8 cellular contexts compared by ENCODE assay signal in the genomic region with DNA sequence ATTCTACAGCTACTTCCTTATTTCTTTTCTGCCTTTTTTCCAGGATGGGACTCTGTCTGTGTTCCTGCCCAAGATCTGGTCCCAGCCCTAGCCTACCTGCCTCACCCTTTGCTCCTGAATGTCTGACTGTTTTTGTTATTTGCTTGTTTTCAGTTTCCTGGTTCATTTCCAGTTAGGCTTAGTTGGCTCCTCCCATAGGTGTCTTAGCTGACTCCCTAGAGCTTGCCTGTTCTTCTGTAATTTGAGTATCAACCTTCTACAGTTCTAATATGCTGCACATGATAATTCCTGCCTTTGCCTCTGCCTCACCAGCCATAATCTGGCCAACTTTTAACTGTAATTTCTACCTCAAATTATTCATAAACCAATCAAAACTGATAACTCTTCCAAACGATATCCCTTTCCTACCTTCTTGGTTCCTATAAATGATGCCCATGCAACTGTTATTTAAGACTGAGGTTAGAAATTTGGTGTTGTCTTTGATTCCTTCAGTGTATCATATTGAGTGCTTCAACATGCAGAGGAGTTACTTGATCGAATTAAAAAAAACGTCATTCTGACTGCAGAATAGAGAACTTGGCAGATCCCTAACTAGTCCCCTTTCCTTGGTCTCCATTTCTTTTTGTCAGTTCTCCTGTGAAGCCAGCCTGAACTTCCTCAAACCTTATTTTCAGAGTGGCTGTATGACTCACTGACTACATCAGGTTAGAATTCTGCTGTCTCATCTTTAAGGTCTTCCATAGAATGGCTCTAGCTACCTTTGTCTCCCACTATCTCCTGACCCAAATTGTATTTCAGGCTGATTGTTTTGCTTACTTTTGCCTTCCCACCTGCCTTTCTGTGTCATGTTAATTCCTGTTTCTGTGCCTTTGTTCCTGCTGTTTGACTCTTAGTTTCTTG. TPM values are rescaled to one million over a fixed set of nuclear protein-coding genes. Genes with fewer than 3 reads are reported as not detected.
DNase-seq lines count a peak whose midpoint lies in the region; ATAC-seq and TF ChIP-seq lines count a peak whose summit lies in the region.

No MANE protein-coding gene starts in this region.

- no peak for TF ChIP-seq EP300 in suprapubic skin (IDR thresholded peaks at IDR 0.05)

- H3K4me3 ChIP-seq in Loucy (ENCODE audit: low read length, poor library complexity, severe bottlenecking), result peak overlapping the region; percentile 39
- H3K4me3 ChIP-seq in iPS-15b (ENCODE audit: low read depth, low read length), result no peak overlapping the region
- H3K4me3 ChIP-seq in suprapubic skin, result no peak overlapping the region

- H3K9me3 ChIP-seq in Loucy (ENCODE audit: insufficient read depth, low read depth, low read length) (no peaks in the 10 kb centered on the region), iPS-15b (ENCODE audit: control insufficient read depth, insufficient read depth, low read length) (no peaks in the 10 kb centered on the region), suprapubic skin (no peaks in the 10 kb centered on the region)

- no peaks in the 10 kb centered on the region for H3F3A ChIP-seq in Loucy (ENCODE audit: low read depth)

- TF ChIP-seq POLR2A in suprapubic skin (IDR thresholded peaks at IDR 0.05), result no peak

- DNase-seq in ELR (ENCODE audit: low read depth) (peak; percentile 72), suprapubic skin (ENCODE audit: low spot score in 2 of 2) (peak in 1 of 2 donors; percentile 37)
- DNase-seq in activated CD8-positive, alpha-beta T cell treated with anti-CD3 and anti-CD28 coated beads for 36 hours, result no peak

- peaks cover 65% of the 10 kb centered on the region for H3K79me2 ChIP-seq in Loucy (ENCODE audit: insufficient read depth, low read length)

- H3K27ac Mint-ChIP-seq in activated CD8-positive, alpha-beta T cell treated with anti-CD3 and anti-CD28 coated beads for 36 hours, result peak overlapping the region; percentile 55

- peaks cover under 1% of the 10 kb centered on the region for H4K20me1 ChIP-seq in Loucy (ENCODE audit: insufficient read depth, low read length, poor library complexity, severe bottlenecking)

- no peaks in the 10 kb centered on the region for H3K9me3 Mint-ChIP-seq in activated CD8-positive, alpha-beta T cell treated with anti-CD3 and anti-CD28 coated beads for 36 hours

- peak overlapping the region; percentile 43 for H3K9ac ChIP-seq in Loucy (ENCODE audit: low read depth, low read length, poor library complexity, severe bottlenecking)
- peak overlapping the region; percentile 41 for H3K9ac ChIP-seq in iPS-15b (ENCODE audit: low read depth, low read length)

- peaks cover 34% of the 10 kb centered on the region for H3K4me1 ChIP-seq in Loucy (ENCODE audit: insufficient read depth, low read length, poor library complexity, severe bottlenecking)
- H3K4me1 ChIP-seq in iPS-15b (ENCODE audit: control insufficient read depth, insufficient read depth, low read length), result peaks cover 14% of the 10 kb centered on the region
- H3K4me1 ChIP-seq in suprapubic skin, result peaks cover 28% of the 10 kb centered on the region

- CTCF ChIA-PET in activated CD8-positive, alpha-beta T cell treated with anti-CD3 and anti-CD28 coated beads for 36 hours (lab: Charles Lee), result interaction anchor here (0.6 kb wide), 2 partner anchors 9 to 214 kb away, joined by 3 read pairs; no protein-coding TSS in a partner anchor

- H3K4me2 ChIP-seq in Loucy (ENCODE audit: low read depth, low read length, poor library complexity, severe bottlenecking), result peak overlapping the region; percentile 65

- peak overlapping the region; percentile 54 for H3K27ac ChIP-seq in suprapubic skin

- H3K27me3 ChIP-seq in Loucy (ENCODE audit: insufficient read depth, low read length, poor library complexity, severe bottlenecking), result no peaks in the 10 kb centered on the region
- no peaks in the 10 kb centered on the region for H3K27me3 ChIP-seq in iPS-15b (ENCODE audit: control insufficient read depth, insufficient read depth, low read length)
- H3K27me3 ChIP-seq in suprapubic skin, result no peaks in the 10 kb centered on the region

- no peak overlapping the region for H3K4me3 Mint-ChIP-seq in activated CD8-positive, alpha-beta T cell treated with anti-CD3 and anti-CD28 coated beads for 36 hours

- ATAC-seq in activated CD8-positive, alpha-beta T cell treated with anti-CD3 and anti-CD28 coated beads for 36 hours, result no peak
- ATAC-seq in GM21737 (IDR thresholded peaks at IDR 0.05; ENCODE audit: unreplicated experiment) (no peak), GM18873 (IDR thresholded peaks at IDR 0.05; ENCODE audit: low FRiP score, unreplicated experiment) (no peak), HG03342 (IDR thresholded peaks at IDR 0.05; ENCODE audit: unreplicated experiment) (no peak)

- POLR2A ChIA-PET in activated CD8-positive, alpha-beta T cell treated with anti-CD3 and anti-CD28 coated beads for 36 hours (lab: Charles Lee), result interaction anchor here (1.1 kb wide), 1 partner anchor 9 kb away, joined by 4 read pairs; no protein-coding TSS in a partner anchor

- H3K36me3 Mint-ChIP-seq in activated CD8-positive, alpha-beta T cell treated with anti-CD3 and anti-CD28 coated beads for 36 hours (ENCODE audit: low read depth), result peaks cover 21% of the 10 kb centered on the region

- peaks cover 41% of the 10 kb centered on the region for H3K4me1 Mint-ChIP-seq in activated CD8-positive, alpha-beta T cell treated with anti-CD3 and anti-CD28 coated beads for 36 hours (ENCODE audit: low read depth)

- no peak for TF ChIP-seq CTCF in Loucy (conservative IDR thresholded peaks at IDR 0.05; ENCODE audit: low read length)
- no peak for TF ChIP-seq CTCF in activated CD8-positive, alpha-beta T cell treated with anti-CD3 and anti-CD28 coated beads for 36 hours (IDR thresholded peaks at IDR 0.05)
- no peak for TF ChIP-seq CTCF in suprapubic skin (IDR thresholded peaks at IDR 0.05)

- H3K36me3 ChIP-seq in Loucy (ENCODE audit: insufficient read depth, low read length), result no peaks in the 10 kb centered on the region
- peaks cover 3% of the 10 kb centered on the region for H3K36me3 ChIP-seq in iPS-15b (ENCODE audit: control insufficient read depth, insufficient read depth, low read length)
- H3K36me3 ChIP-seq in suprapubic skin, result no peaks in the 10 kb centered on the region

- no peaks in the 10 kb centered on the region for H3K9me2 ChIP-seq in Loucy (replicated peaks; ENCODE audit: low read depth, low read length)

- WGBS in suprapubic skin, result 42% methylated on average over 3 of the region's 3 CpGs

- intact Hi-C loops in activated CD8-positive, alpha-beta T cell treated with anti-CD3 and anti-CD28 coated beads for 36 hours (cut with micrococcal nuclease), result no loop called here

- 0 out of 2 replicates have a peak overlapping the region, but pooled peaks have one; percentile 9 for H2AFZ ChIP-seq in Loucy (ENCODE audit: low read length)

- no peaks in the 10 kb centered on the region for H3K27me3 Mint-ChIP-seq in activated CD8-positive, alpha-beta T cell treated with anti-CD3 and anti-CD28 coated beads for 36 hours

RNA-seq across cellular contexts. Expression of a gene that starts 8.4 kb away (rescaled TPM):
- total RNA-seq in activated CD8-positive, alpha-beta T cell treated with anti-CD3 and anti-CD28 coated beads for 36 hours, result 10 to 100 TPM; 23.5 to 24.7 TPM
- total RNA-seq in suprapubic skin, result 10 to 100 TPM; 27.5 to 52.5 (median 34.3) TPM
